Comparison of ENCODE assay signal across 9 cellular contexts in genomic region chr1:12271033-12271432, GRCh38.
"Had no signal": no experiment of that assay in that cellular context is flagged by ENCODE, and none has a peak within 500 bp of the region (broad histone marks: within the 10 kb centered on the region; RNA-seq: fewer than 3 reads in every experiment).

No MANE protein-coding gene starts in this region.

- H3K27ac ChIP-seq: HL-60, KMS-11 had no signal

- FAIRE-seq: H1, H54 had no signal

- ATAC-seq: GM23338 had no signal

- H2AFZ ChIP-seq: GM23338 had no signal

- H3K4me3 ChIP-seq: GM23338, HAP-1 had no signal

- H3K9me3 ChIP-seq: HAP-1 had no signal

- H3K4me2 ChIP-seq: GM23338, KMS-11 had no signal

- H3K27ac Mint-ChIP-seq: GM23338, HFFc6 had no signal

- H3K4me3 Mint-ChIP-seq: GM23338, HFFc6 had no signal

- H3K9ac ChIP-seq: KMS-11 had no signal

- H3K9me3 Mint-ChIP-seq: GM23338, HFFc6 had no signal

- DNase-seq: HFFc6, IMR-90, KBM-7 had no signal

- H3K4me1 ChIP-seq: HAP-1 had no signal
